In the genomic region with DNA sequence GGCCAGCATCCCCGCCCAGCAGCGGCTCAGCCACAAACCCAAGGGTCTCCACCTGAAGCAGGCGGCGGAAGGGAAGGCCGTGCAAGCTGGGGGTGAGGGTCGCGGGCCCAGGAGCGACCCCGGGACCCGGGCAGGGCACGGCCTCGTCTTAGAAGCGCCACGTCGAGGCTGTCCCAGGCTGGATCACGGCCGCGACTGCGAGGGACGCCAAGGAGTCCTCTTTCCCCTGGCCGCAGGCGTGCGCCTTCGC, we compare ENCODE assay signal across 8 cellular contexts. TPM values are rescaled to one million over a fixed set of nuclear protein-coding genes. Genes with fewer than 3 reads are reported as not detected.
A peak's percentile ranks its signal among the peaks of the same experiment; 100 is the strongest.
DNase-seq lines count a peak whose midpoint lies in the region; ATAC-seq and TF ChIP-seq lines count a peak whose summit lies in the region.

No MANE protein-coding gene starts in this region.

- peak; percentile 26 for ATAC-seq in GM18861 (IDR thresholded peaks at IDR 0.05; ENCODE audit: unreplicated experiment)
- ATAC-seq in RWPE2 (ENCODE audit: low read depth), result peak; percentile 50; the same call in 2 of the 3 replicates
- ATAC-seq in HG03520 (IDR thresholded peaks at IDR 0.05; ENCODE audit: unreplicated experiment), result no peak
- no peak for ATAC-seq in HG03378 (IDR thresholded peaks at IDR 0.05; ENCODE audit: unreplicated experiment)
- ATAC-seq in GM19467 (IDR thresholded peaks at IDR 0.05; ENCODE audit: unreplicated experiment), result no peak
- no peak for ATAC-seq in GM21528 (IDR thresholded peaks at IDR 0.05; ENCODE audit: low FRiP score, unreplicated experiment)

- DNase-seq in RWPE2 (ENCODE audit: low spot score) (no peak), fibroblast of villous mesenchyme (ENCODE audit: low read depth) (no peak), retinal pigment epithelial cell (ENCODE audit: low read depth) (no peak)

- H3K27ac ChIP-seq in RWPE2 (ENCODE audit: poor library complexity, severe bottlenecking), result peak overlapping the region; percentile 68

- H3K36me3 ChIP-seq in RWPE2 (ENCODE audit: low read depth), result peaks cover 34% of the 10 kb centered on the region

- H3K4me3 ChIP-seq in RWPE2 (ENCODE audit: severe bottlenecking) (peak overlapping the region; percentile 97), fibroblast of villous mesenchyme (ENCODE audit: low read depth, low read length) (peak overlapping the region; percentile 66), retinal pigment epithelial cell (ENCODE audit: low read length) (peak overlapping the region; percentile 62)

- peak; percentile 4 for TF ChIP-seq CTCF in RWPE2 (IDR thresholded peaks at IDR 0.05; ENCODE audit: poor library complexity, severe bottlenecking)
- TF ChIP-seq CTCF in fibroblast of villous mesenchyme (IDR thresholded peaks at IDR 0.05; ENCODE audit: insufficient read depth, low read depth, low read length), result no peak
- TF ChIP-seq CTCF in retinal pigment epithelial cell (conservative IDR thresholded peaks at IDR 0.05; ENCODE audit: low read depth, low read length), result no peak

- H3K4me1 ChIP-seq in RWPE2 (ENCODE audit: insufficient read depth, poor library complexity, severe bottlenecking), result peaks cover 7% of the 10 kb centered on the region

- no peaks in the 10 kb centered on the region for H3K27me3 ChIP-seq in RWPE2 (ENCODE audit: insufficient read depth, poor library complexity, severe bottlenecking)

- H3K9me3 ChIP-seq in RWPE2 (ENCODE audit: severe bottlenecking), result no peaks in the 10 kb centered on the region

RNA-seq across cellular contexts. Expression of a gene that starts 0.5 kb away (rescaled TPM):
- 17.7 and 26.8 TPM in 2 replicates for total RNA-seq in fibroblast of villous mesenchyme

RNA-seq across cellular contexts. Expression of a gene that starts 31.2 kb away (rescaled TPM):
- total RNA-seq in fibroblast of villous mesenchyme, result 6.9 and 8.4 TPM in 2 replicates

RNA-seq across cellular contexts. Expression of a gene that starts 42.4 kb away (rescaled TPM):
- total RNA-seq in fibroblast of villous mesenchyme, result 0.43 and 0.64 TPM in 2 replicates

RNA-seq across cellular contexts. Expression of a gene that starts 46.2 kb away (rescaled TPM):
- total RNA-seq in fibroblast of villous mesenchyme, result 15.5 and 19.4 TPM in 2 replicates

Comparison
In these comparisons a context has a peak if more than half of its experiments do, and no peak if none do; other contexts are left out.
1. ATAC-seq: peak in GM18861 (single experiment) and RWPE2 (single experiment); none in HG03520 (single experiment), HG03378 (single experiment), GM19467 (single experiment) and GM21528 (single experiment).
2. Peak in every context shown above with its lines, with median percentiles within 50 percentile points of each other: H3K4me3 ChIP-seq.